1 cellular context compared by ENCODE assay signal in the genomic region with DNA sequence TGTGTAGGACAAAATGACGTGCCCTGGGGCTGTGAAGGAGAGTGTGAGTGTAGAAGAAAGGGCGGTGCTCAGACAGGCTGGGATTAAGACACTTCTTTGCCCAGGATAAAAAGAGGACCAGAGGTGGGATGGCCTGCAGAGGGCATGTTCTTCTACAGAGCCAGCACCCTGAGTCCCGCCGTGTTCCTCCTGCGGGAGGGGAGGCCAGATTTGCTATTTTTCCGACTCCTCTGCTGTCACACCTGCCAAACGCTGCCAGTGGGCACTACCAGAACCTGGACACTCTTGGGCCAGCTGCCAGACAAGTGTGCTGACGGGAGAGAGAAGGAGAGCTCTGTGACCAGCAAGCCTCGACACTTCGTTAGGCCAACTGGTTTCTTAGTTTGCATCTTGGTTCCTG.
TF ChIP-seq lines count a peak whose summit lies in the region.

No MANE protein-coding gene starts in this region.

TF ChIP-seq in HepG2, 621 proteins besides CTCF, POLR2A, EP300 and RAD21 (continued from another document):
- TF ChIP-seq, protein P1, sequence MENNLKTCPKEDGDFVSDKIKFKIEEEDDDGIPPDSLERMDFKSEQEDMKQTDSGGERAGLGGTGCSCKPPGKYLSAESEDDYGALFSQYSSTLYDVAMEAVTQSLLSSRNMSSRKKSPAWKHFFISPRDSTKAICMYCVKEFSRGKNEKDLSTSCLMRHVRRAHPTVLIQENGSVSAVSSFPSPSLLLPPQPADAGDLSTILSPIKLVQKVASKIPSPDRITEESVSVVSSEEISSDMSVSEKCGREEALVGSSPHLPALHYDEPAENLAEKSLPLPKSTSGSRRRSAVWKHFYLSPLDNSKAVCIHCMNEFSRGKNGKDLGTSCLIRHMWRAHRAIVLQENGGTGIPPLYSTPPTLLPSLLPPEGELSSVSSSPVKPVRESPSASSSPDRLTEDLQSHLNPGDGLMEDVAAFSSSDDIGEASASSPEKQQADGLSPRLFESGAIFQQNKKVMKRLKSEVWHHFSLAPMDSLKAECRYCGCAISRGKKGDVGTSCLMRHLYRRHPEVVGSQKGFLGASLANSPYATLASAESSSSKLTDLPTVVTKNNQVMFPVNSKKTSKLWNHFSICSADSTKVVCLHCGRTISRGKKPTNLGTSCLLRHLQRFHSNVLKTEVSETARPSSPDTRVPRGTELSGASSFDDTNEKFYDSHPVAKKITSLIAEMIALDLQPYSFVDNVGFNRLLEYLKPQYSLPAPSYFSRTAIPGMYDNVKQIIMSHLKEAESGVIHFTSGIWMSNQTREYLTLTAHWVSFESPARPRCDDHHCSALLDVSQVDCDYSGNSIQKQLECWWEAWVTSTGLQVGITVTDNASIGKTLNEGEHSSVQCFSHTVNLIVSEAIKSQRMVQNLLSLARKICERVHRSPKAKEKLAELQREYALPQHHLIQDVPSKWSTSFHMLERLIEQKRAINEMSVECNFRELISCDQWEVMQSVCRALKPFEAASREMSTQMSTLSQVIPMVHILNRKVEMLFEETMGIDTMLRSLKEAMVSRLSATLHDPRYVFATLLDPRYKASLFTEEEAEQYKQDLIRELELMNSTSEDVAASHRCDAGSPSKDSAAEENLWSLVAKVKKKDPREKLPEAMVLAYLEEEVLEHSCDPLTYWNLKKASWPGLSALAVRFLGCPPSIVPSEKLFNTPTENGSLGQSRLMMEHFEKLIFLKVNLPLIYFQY (CRISPR knock-in tag; IDR thresholded peaks at IDR 0.05; ENCODE audit: borderline replicate concordance) = no peak
- TF ChIP-seq RNF2 (conservative IDR thresholded peaks at IDR 0.05; ENCODE audit: low read depth) = no peak
